ENCODE assay signal across 1 cellular context in the genomic region with DNA sequence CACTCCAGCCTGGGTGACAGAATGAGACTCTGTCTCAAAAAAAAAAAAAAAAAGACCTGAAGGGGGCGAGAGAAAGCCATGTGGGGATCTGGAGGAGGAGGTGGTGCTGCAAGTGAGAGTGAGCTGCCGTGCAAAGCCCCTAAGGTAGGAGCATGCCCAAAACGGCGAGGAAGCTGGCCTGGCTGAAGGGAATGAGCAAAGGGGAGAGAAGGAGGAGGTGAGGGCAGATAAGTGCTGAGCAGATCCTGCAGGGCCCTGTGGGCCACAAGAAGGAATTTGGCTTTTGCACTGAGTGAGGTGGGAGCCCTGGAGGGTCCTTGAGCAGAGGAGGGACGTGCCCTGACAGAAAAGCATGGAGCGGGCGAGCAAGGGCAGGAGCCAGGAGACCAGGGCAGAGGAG.
TF ChIP-seq lines count a peak whose summit lies in the region.

No MANE protein-coding gene starts in this region.

TF ChIP-seq in H1, 55 proteins besides CTCF, POLR2A, EP300 and RAD21:
- TF ChIP-seq, protein P1, sequence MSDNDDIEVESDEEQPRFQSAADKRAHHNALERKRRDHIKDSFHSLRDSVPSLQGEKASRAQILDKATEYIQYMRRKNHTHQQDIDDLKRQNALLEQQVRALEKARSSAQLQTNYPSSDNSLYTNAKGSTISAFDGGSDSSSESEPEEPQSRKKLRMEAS (IDR thresholded peaks at IDR 0.05), result peak; percentile 59; the same call in 1 of the 2 replicates
- no peak for TF ChIP-seq CHD7 (IDR thresholded peaks at IDR 0.05; ENCODE audit: insufficient replicate concordance, low read length)
- peak; percentile 94 for TF ChIP-seq KDM1A (IDR thresholded peaks at IDR 0.05; ENCODE audit: borderline replicate concordance, low read length)
- TF ChIP-seq TBP (IDR thresholded peaks at IDR 0.05; ENCODE audit: low read depth, low read length), result no peak
- no peak for TF ChIP-seq NRF1 (IDR thresholded peaks at IDR 0.05; ENCODE audit: low read depth, low read length)
- TF ChIP-seq HDAC2 (IDR thresholded peaks at IDR 0.05; ENCODE audit: borderline replicate concordance in 1 of 2, low read depth in 2 of 2, low read length in 2 of 2), result 0 out of 4 replicates have a peak, but pooled peaks of 1 of the 2 experiments have one; percentile 35
- no peak for TF ChIP-seq CEBPB (IDR thresholded peaks at IDR 0.05; ENCODE audit: low read depth, low read length)
- no peak for TF ChIP-seq SUZ12 (IDR thresholded peaks at IDR 0.05; ENCODE audit: low read length)
- TF ChIP-seq SIX5 (IDR thresholded peaks at IDR 0.05; ENCODE audit: low read depth, low read length), result no peak
- no peak for TF ChIP-seq GABPA (IDR thresholded peaks at IDR 0.05; ENCODE audit: borderline replicate concordance, insufficient read depth, low read length)
- TF ChIP-seq BACH1 (IDR thresholded peaks at IDR 0.05; ENCODE audit: low read length), result no peak
TF ChIP-seq in H1: peak in this region for 3.
